ENCODE assay signal across 8 cellular contexts in the genomic region with DNA sequence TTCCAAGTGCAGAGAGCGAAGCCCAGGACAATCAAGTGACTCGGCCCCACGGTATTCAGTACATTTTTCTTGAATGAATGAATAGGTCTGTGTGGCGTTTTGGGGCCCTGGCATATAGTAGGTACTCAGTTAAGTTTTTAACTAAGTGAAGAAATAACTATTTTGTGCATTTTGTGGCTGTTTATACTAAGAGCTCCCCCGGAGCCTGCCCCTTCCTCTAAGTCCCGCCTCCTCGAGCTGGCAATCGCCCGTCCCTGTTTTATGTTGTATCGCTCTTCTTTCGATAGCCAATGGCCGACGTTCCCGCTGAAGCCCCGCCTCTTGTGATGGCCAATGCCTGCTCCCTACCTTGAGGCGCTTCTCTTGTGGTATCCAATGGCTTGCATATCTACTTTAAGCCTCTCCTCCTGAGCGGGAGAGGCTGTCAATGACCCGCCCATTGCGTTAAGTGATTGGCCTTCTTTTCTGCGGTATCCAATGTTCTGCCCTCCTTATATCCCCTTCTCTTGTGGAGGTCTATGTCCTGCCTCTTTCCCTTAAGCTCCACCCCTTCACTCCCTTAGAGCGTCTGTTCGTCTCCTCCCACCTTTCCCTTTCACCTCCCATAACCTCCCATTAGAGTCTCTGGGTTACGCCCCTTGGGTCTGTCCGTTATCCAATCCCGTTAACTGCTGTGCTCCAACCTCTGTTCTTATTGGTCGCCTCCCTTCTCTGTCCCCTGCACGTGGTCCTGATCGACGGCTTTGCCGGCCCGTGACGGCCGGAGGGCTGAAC. TPM values are rescaled to one million over a fixed set of nuclear protein-coding genes. Genes with fewer than 3 reads are reported as not detected.
A peak's percentile ranks its signal among the peaks of the same experiment; 100 is the strongest.
DNase-seq lines count a peak whose midpoint lies in the region; ATAC-seq and TF ChIP-seq lines count a peak whose summit lies in the region.

No MANE protein-coding gene starts in this region.

- H4K20me1 ChIP-seq in OCI-LY3 (ENCODE audit: insufficient read depth, low read length): no peaks in the 10 kb centered on the region

- H3K79me2 ChIP-seq in OCI-LY3 (ENCODE audit: low read length): peaks cover 33% of the 10 kb centered on the region

- peak; percentile 84 for ATAC-seq in GM21529 (IDR thresholded peaks at IDR 0.05; ENCODE audit: unreplicated experiment)
- peak; percentile 92 for ATAC-seq in mucosa of descending colon

- no peaks in the 10 kb centered on the region for H3K27me3 ChIP-seq in OCI-LY3 (ENCODE audit: low read depth, low read length)

- peak; percentile 91 for TF ChIP-seq POLR2A in erythroblast (IDR thresholded peaks at IDR 0.05; ENCODE audit: low read length)

- peaks cover 19% of the 10 kb centered on the region for H3K4me1 ChIP-seq in OCI-LY3 (ENCODE audit: low read length)
- peaks cover 12% of the 10 kb centered on the region for H3K4me1 ChIP-seq in mucosa of descending colon (ENCODE audit: low read depth)

- H3K4me2 ChIP-seq in OCI-LY3 (ENCODE audit: low read length): peak overlapping the region; percentile 61

- peak overlapping the region; percentile 80 for H3K4me3 ChIP-seq in OCI-LY3 (ENCODE audit: low read length)
- H3K4me3 ChIP-seq in mucosa of descending colon: peak overlapping the region; percentile 83

- H2AFZ ChIP-seq in OCI-LY3 (ENCODE audit: low read depth, low read length): peak overlapping the region; percentile 75

- TF ChIP-seq CTCF in OCI-LY3 (IDR thresholded peaks at IDR 0.05; ENCODE audit: low read depth, low read length) (no peak), mucosa of descending colon (IDR thresholded peaks at IDR 0.05) (no peak)

- H3K9me3 ChIP-seq in OCI-LY3 (ENCODE audit: insufficient read depth, low read length) (no peaks in the 10 kb centered on the region), mucosa of descending colon (no peaks in the 10 kb centered on the region)

- peak overlapping the region; percentile 73 for H3K9ac ChIP-seq in OCI-LY3 (ENCODE audit: low read length)

- H3K36me3 ChIP-seq in OCI-LY3 (replicated peaks; ENCODE audit: low read depth, low read length) (peaks cover 9% of the 10 kb centered on the region), mucosa of descending colon (ENCODE audit: low read depth) (peaks cover 6% of the 10 kb centered on the region)

- H3K27ac ChIP-seq in OCI-LY3 (ENCODE audit: low read length): peak overlapping the region; percentile 79

- peak; percentile 100 for DNase-seq in DMS 273 (lab: John Stamatoyannopoulos, UW; ENCODE audit: unreplicated experiment)
- peak; percentile 99 for DNase-seq in HuH-7.5 (ENCODE audit: low spot score)
- DNase-seq in activated T-cell treated with anti-CD3 and anti-CD28 coated beads for 24 hours (ENCODE audit: low read depth): peak; percentile 96
- peak; percentile 100 for DNase-seq in erythroblast (lab: John Stamatoyannopoulos, UW)
- DNase-seq in mucosa of descending colon: peak; percentile 97 to 99 (median 98)
- peak; percentile 83 to 92 for DNase-seq in stimulated activated CD8-positive, alpha-beta memory T cell treated with anti-CD3 and anti-CD28 coated beads, Interleukin-4, amount 100 ng/mL, for 1 hour (ENCODE audit: low read depth in 2 of 2, low spot score in 1 of 2)

- intact Hi-C loops in mucosa of descending colon (cut with DNase I, micrococcal nuclease): no loop called here

RNA-seq across cellular contexts. Expression of gene HDGFL2, which starts 0.5 kb away (rescaled TPM):
- 10 to 100 TPM; 35.6 to 49.2 (median 39.0) TPM for total RNA-seq in mucosa of descending colon

RNA-seq across cellular contexts. Expression of gene UBXN6, which starts 14.0 kb away (rescaled TPM):
- total RNA-seq in mucosa of descending colon: 100 to 1,000 TPM in 1 of 3 donors, 10 to 100 TPM in 2; 79.1 to 104 (median 96.3) TPM

RNA-seq across cellular contexts. Expression of gene PLIN4, which starts 46.7 kb away (rescaled TPM):
- 10 to 100 TPM in 1 of 3 donors, 1 to 10 TPM in 2; 2.8 to 90.0 (median 3.4) TPM for total RNA-seq in mucosa of descending colon

Comparison
In these comparisons a context has a peak if more than half of its experiments do, and no peak if none do; other contexts are left out.
1. Peak in every context shown above with its lines: DNase-seq, ATAC-seq, H3K4me3 ChIP-seq and H3K27ac ChIP-seq.